ENCODE assay signal across 8 cellular contexts in the genomic region with DNA sequence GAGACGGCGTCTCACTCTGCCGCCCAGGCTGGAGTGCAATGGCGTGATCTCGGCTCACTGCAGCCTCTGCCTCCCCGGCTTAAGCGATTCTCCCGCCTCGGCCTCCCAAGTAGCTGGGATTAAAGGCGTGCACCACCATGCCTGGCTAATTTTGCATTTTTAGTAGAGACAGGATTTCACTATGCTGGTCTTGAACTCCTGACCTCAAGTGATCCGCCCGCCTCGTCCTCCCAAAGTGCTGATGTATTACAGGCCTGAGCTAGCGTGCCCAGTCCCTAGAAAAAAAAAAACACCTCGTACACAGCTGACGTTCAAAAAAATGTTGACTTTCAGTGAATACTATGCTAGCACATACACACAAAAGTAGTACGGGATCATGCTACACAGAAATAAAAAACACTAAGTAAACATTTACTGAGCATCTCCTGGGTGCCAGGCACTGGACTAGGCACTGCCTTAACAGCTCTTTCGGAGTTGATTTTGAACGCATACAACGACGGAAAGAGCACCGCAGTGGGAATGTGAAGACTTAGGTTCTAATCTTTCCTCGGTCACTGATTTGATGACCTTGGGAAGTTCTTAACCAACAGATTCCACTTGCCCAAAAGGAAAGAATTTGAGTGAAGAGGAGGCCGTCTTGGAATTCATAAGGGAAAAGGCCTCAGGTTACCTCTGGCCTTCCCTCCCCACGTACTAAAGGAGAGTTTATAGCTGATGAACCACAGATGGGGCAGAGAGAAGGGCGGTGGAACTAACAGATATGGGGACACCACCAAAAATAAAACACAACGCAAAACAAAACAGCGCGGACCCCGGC. TPM values are rescaled to one million over a fixed set of nuclear protein-coding genes. Genes with fewer than 3 reads are reported as not detected.
DNase-seq lines count a peak whose midpoint lies in the region; ATAC-seq, FAIRE-seq and TF ChIP-seq lines count a peak whose summit lies in the region.

No MANE protein-coding gene starts in this region.

- H4K91ac ChIP-seq in mesenchymal stem cell (ENCODE audit: low read length) = peak overlapping the region; percentile 80

- dilution Hi-C loops in mammary epithelial cell (cut with HindIII; ENCODE audit: low sequenced_read_pairs) = no loop called here

- no peaks in the 10 kb centered on the region for H3K27me3 ChIP-seq in DND-41 (ENCODE audit: insufficient read depth, low read length, poor library complexity)
- no peaks in the 10 kb centered on the region for H3K27me3 ChIP-seq in MG63
- no peaks in the 10 kb centered on the region for H3K27me3 ChIP-seq in mammary epithelial cell (ENCODE audit: insufficient read depth, low read length)
- H3K27me3 ChIP-seq in mesenchymal stem cell (ENCODE audit: control insufficient read depth in 1 of 2, insufficient read depth in 1 of 2, low read length in 2 of 2) = no peaks in the 10 kb centered on the region

- CTCF ChIA-PET in mammary epithelial cell (lab: Charles Lee; ENCODE audit: low non-redundant PET) = interaction anchor here (0.6 kb wide), 1 partner anchor 158 kb away, joined by 4 read pairs; no protein-coding TSS in a partner anchor

- H3K18ac ChIP-seq in mesenchymal stem cell (ENCODE audit: low read depth in 1 of 2, low read length in 2 of 2) = peak overlapping the region in 1 of 2 experiments; percentile 92

- H3K9ac ChIP-seq in DND-41 (ENCODE audit: low read depth, low read length) (peak overlapping the region; percentile 95), mammary epithelial cell (ENCODE audit: insufficient read depth, low read length) (peak overlapping the region; percentile 99), mesenchymal stem cell (ENCODE audit: low read length) (peak overlapping the region; percentile 100)

- peak overlapping the region; percentile 84 to 85 for H3K4me3 ChIP-seq in DND-41 (ENCODE audit: low read depth in 1 of 2, low read length in 2 of 2)
- peak overlapping the region; percentile 86 for H3K4me3 ChIP-seq in MG63
- H3K4me3 ChIP-seq in mammary epithelial cell (replicated peaks in 1 of 3; ENCODE audit: insufficient read depth in 1 of 3, low read depth in 2 of 3, low read length in 3 of 3) = peak overlapping the region; percentile 69 to 90 (median 83)
- H3K4me3 ChIP-seq in mesenchymal stem cell (ENCODE audit: insufficient read depth in 1 of 2, low read depth in 1 of 2, low read length in 2 of 2) = peak overlapping the region; percentile 73 to 92

- peak overlapping the region in 1 of 2 experiments; percentile 10 for H3K23ac ChIP-seq in mesenchymal stem cell (ENCODE audit: low read length in 2 of 2)

- H2AK5ac ChIP-seq in mesenchymal stem cell (ENCODE audit: low read length, severe bottlenecking) = no peak overlapping the region

- no peak for ATAC-seq in DND-41 (ENCODE audit: insufficient read depth, low read depth)
- ATAC-seq in HG03439 (IDR thresholded peaks at IDR 0.05; ENCODE audit: unreplicated experiment) = no peak

- no peak overlapping the region for H2BK5ac ChIP-seq in mesenchymal stem cell (ENCODE audit: low read depth, low read length, poor library complexity, severe bottlenecking)

- no peak for FAIRE-seq in urothelium cell line (lab: Jason Lieb, UNC)

- H2BK120ac ChIP-seq in mesenchymal stem cell (ENCODE audit: low read depth, low read length) = no peak overlapping the region

- TF ChIP-seq CTCF in DND-41 (IDR thresholded peaks at IDR 0.05; ENCODE audit: borderline replicate concordance, extremely low read depth, low read length, poor library complexity, severe bottlenecking) (no peak), mammary epithelial cell (conservative IDR thresholded peaks at IDR 0.05 in 1 of 2, IDR thresholded peaks at IDR 0.05 in 1 of 2; ENCODE audit: extremely low read depth in 1 of 2, insufficient read depth in 1 of 2, low read depth in 1 of 2, low read length in 2 of 2) (no peak)

- no peak overlapping the region for H2BK12ac ChIP-seq in mesenchymal stem cell (ENCODE audit: low read length in 2 of 2)

- peak overlapping the region; percentile 37 to 83 for H3K4ac ChIP-seq in mesenchymal stem cell (ENCODE audit: low read depth in 1 of 2, low read length in 2 of 2)

- H3K4me1 ChIP-seq in DND-41 (ENCODE audit: insufficient read depth, low read length) = peaks cover 24% of the 10 kb centered on the region
- H3K4me1 ChIP-seq in mammary epithelial cell (ENCODE audit: insufficient read depth, low read length) = peaks cover 4% of the 10 kb centered on the region
- peaks cover 1% of the 10 kb centered on the region for H3K4me1 ChIP-seq in mesenchymal stem cell (ENCODE audit: control insufficient read depth, insufficient read depth, low read depth, low read length)

- H3K14ac ChIP-seq in mesenchymal stem cell (ENCODE audit: low read length in 2 of 2) = peak overlapping the region in 1 of 2 experiments; percentile 76

- H4K20me1 ChIP-seq in DND-41 (ENCODE audit: insufficient read depth, low read length) (no peaks in the 10 kb centered on the region), mammary epithelial cell (ENCODE audit: insufficient read depth, low read length) (no peaks in the 10 kb centered on the region)

- peak; percentile 12 for DNase-seq in DND-41
- no peak for DNase-seq in MG63
- peak; percentile 47 for DNase-seq in mammary epithelial cell
- peak; percentile 61 for DNase-seq in mesenchymal stem cell
- DNase-seq in urothelium cell line (ENCODE audit: low spot score) = peak; percentile 35
- DNase-seq in activated CD4-positive, CD25-positive, alpha-beta regulatory T cell treated with anti-CD3 and anti-CD28 coated beads, Interleukin-2, amount 50 U/mL, for 72 hours = no peak
- DNase-seq in NCI-H69 (lab: John Stamatoyannopoulos, UW) = no peak

- no peaks in the 10 kb centered on the region for H3K9me3 ChIP-seq in DND-41 (ENCODE audit: insufficient read depth, low read length, severe bottlenecking)
- H3K9me3 ChIP-seq in MG63 = no peaks in the 10 kb centered on the region
- H3K9me3 ChIP-seq in mammary epithelial cell (replicated peaks; ENCODE audit: insufficient read depth, low read length) = no peaks in the 10 kb centered on the region
- H3K9me3 ChIP-seq in mesenchymal stem cell (ENCODE audit: control insufficient read depth, low read length) = no peaks in the 10 kb centered on the region

- peak overlapping the region; percentile 94 for H2AFZ ChIP-seq in DND-41 (ENCODE audit: low read depth, low read length)
- peak overlapping the region; percentile 99 for H2AFZ ChIP-seq in mammary epithelial cell (ENCODE audit: low read depth, low read length)
- peak overlapping the region; percentile 67 for H2AFZ ChIP-seq in mesenchymal stem cell (ENCODE audit: low read depth, low read length)

- 52% methylated on average over 27 of the region's 30 CpGs for WGBS in mammary epithelial cell (ENCODE audit: low coverage, missing lambda C conversion rate)
- WGBS in mesenchymal stem cell = 74% methylated on average over 29 of the region's 30 CpGs

- H3K79me1 ChIP-seq in mesenchymal stem cell (replicated peaks; ENCODE audit: low read length, poor library complexity, severe bottlenecking) = peaks cover 9% of the 10 kb centered on the region

- peak overlapping the region; percentile 91 for H3K4me2 ChIP-seq in DND-41 (ENCODE audit: insufficient read depth, low read length)
- peak overlapping the region; percentile 76 for H3K4me2 ChIP-seq in mammary epithelial cell (ENCODE audit: insufficient read depth, low read depth, low read length)
- H3K4me2 ChIP-seq in mesenchymal stem cell (ENCODE audit: low read length, poor library complexity, severe bottlenecking) = peak overlapping the region; percentile 73

- H3K79me2 ChIP-seq in DND-41 (ENCODE audit: insufficient read depth, low read length) (peaks cover 41% of the 10 kb centered on the region), mammary epithelial cell (ENCODE audit: insufficient read depth, low read length) (peaks cover 30% of the 10 kb centered on the region)

- H3K27ac ChIP-seq in DND-41 (ENCODE audit: low read length) = peak overlapping the region; percentile 89
- peak overlapping the region; percentile 98 for H3K27ac ChIP-seq in mammary epithelial cell (ENCODE audit: insufficient read depth, low read depth, low read length)
- peak overlapping the region; percentile 86 for H3K27ac ChIP-seq in mesenchymal stem cell (ENCODE audit: low read length, poor library complexity, severe bottlenecking)

- in situ Hi-C loops in mammary epithelial cell (cut with MboI; ENCODE audit: low sequenced_read_pairs in 2 of 2) = no loop called here

- H3K36me3 ChIP-seq in DND-41 (ENCODE audit: insufficient read depth, low read length) = peaks cover 10% of the 10 kb centered on the region
- peaks cover 19% of the 10 kb centered on the region for H3K36me3 ChIP-seq in MG63
- H3K36me3 ChIP-seq in mammary epithelial cell (ENCODE audit: insufficient read depth, low read length) = peaks cover 2% of the 10 kb centered on the region
- peaks cover 0 to 16% of the 10 kb centered on the region in 2 experiments for H3K36me3 ChIP-seq in mesenchymal stem cell (ENCODE audit: control insufficient read depth in 1 of 2, insufficient read depth in 2 of 2, low read depth in 1 of 2, low read length in 2 of 2)

- H2BK15ac ChIP-seq in mesenchymal stem cell (ENCODE audit: low read depth, poor library complexity, severe bottlenecking) = no peak overlapping the region

- intact Hi-C loops in mammary epithelial cell (cut with micrococcal nuclease) = loop anchor here (1.0 to 5.0 kb wide), 2 partner anchors 560 to 597 kb away; no protein-coding TSS in a partner anchor

- BruUV-seq in mammary epithelial cell (replicated peaks; lab: Mats Ljungman, UMichigan) = no TSS peak

- H4K8ac ChIP-seq in mesenchymal stem cell (ENCODE audit: low read length) = peak overlapping the region; percentile 93

RNA-seq across cellular contexts. Expression of a gene that starts 1.1 kb away (rescaled TPM):
- total RNA-seq in MG63 (2014; rRNA removed; shearing (Covaris generic); ENCODE audit: low replicate concordance) = 0.59 and 0.96 TPM in 2 replicates
- 1 to 10 TPM; 4.4 to 5.0 TPM for total RNA-seq in mammary epithelial cell
- polyA plus RNA-seq in mammary epithelial cell = 1.4 TPM
- not detected for polyA minus RNA-seq in mammary epithelial cell
- 2.4 TPM for polyA plus RNA-seq in mesenchymal stem cell (2013, experiment 1 of 2)
- 2.2 TPM for polyA plus RNA-seq in mesenchymal stem cell (2013, experiment 2 of 2)

RNA-seq across cellular contexts. Expression of a gene that starts 50.7 kb away (rescaled TPM):
- 6.7 and 6.9 TPM in 2 replicates for total RNA-seq in MG63 (2014; rRNA removed; shearing (Covaris generic); ENCODE audit: low replicate concordance)
- total RNA-seq in mammary epithelial cell = 10 to 100 TPM; 13.3 to 50.5 TPM
- polyA plus RNA-seq in mammary epithelial cell = 63.4 TPM
- polyA minus RNA-seq in mammary epithelial cell = 106 TPM
- polyA plus RNA-seq in mesenchymal stem cell (2013, experiment 1 of 2) = 28.8 TPM
- 29.1 TPM for polyA plus RNA-seq in mesenchymal stem cell (2013, experiment 2 of 2)

Comparison
In these comparisons a context has a peak if more than half of its experiments do, and no peak if none do; other contexts are left out.
1. DNase-seq: peak in DND-41 (single experiment), mammary epithelial cell (single experiment), mesenchymal stem cell (single experiment) and urothelium cell line (single experiment); none in MG63 (single experiment), activated CD4-positive, CD25-positive, alpha-beta regulatory T cell treated with anti-CD3 and anti-CD28 coated beads, Interleukin-2, amount 50 U/mL, for 72 hours (single experiment) and NCI-H69 (single experiment).
2. Peak in every context shown above with its lines, with median percentiles within 50 percentile points of each other: H2AFZ ChIP-seq, H3K27ac ChIP-seq, H3K4me2 ChIP-seq, H3K4me3 ChIP-seq and H3K9ac ChIP-seq.